Comparison of ENCODE assay signal across 15 cellular contexts in the genomic region with DNA sequence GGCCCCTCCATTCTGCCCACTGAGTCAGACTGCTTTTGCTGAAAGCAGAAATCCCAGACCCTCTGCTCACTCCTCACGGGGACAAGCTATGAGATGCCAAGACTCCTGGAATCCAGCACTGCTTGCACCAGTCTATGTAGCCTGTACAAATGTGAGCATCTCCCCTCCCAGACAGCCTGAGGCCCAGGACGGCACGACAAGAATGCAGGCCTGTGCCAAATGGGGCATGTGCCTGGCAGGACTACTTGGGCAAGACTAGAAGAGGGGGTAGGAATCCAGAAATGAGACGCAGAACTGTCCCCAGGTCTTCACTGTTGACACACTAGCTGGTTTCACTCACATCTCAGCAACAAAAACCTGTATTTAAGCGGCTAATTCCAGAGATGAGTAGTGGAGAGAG. TPM values are rescaled to one million over a fixed set of nuclear protein-coding genes. Genes with fewer than 3 reads are reported as not detected.
DNase-seq lines count a peak whose midpoint lies in the region; ATAC-seq and TF ChIP-seq lines count a peak whose summit lies in the region.
"Had no signal": no experiment of that assay in that cellular context is flagged by ENCODE, and none has a peak within 500 bp of the region (broad histone marks: within the 10 kb centered on the region; RNA-seq: fewer than 3 reads in every experiment).

No MANE protein-coding gene starts in this region.

- H3K27ac Mint-ChIP-seq in mesothelial cell of epicardium = peak overlapping the region; percentile 28
- H3K27ac Mint-ChIP-seq: activated CD4-positive, alpha-beta memory T cell treated with anti-CD3 and anti-CD28 coated beads for 36 hours; CD4-positive, CD25-positive, alpha-beta regulatory T cell; stimulated activated effector memory CD8-positive, alpha-beta T cell treated with anti-CD3 and anti-CD28 coated beads, Interleukin-12 subunit alpha, Interleukin-12 subunit beta, amount 100 ng/mL, for 72 hours had no signal

- no peak overlapping the region for H3K4me3 Mint-ChIP-seq in mesothelial cell of epicardium
- H3K4me3 Mint-ChIP-seq: activated CD4-positive, alpha-beta memory T cell treated with anti-CD3 and anti-CD28 coated beads for 36 hours; stimulated activated effector memory CD8-positive, alpha-beta T cell treated with anti-CD3 and anti-CD28 coated beads, Interleukin-12 subunit alpha, Interleukin-12 subunit beta, amount 100 ng/mL, for 72 hours had no signal

- in situ Hi-C loops in transverse colon (cut with MboI; ENCODE audit: low pct_ligation_motif_present in 1 of 4, low pct_unique_long_range_greater_than_20kb in 1 of 4, low sequenced_read_pairs in 3 of 4) = no loop called here

- TF ChIP-seq CTCF in PC-9 (conservative IDR thresholded peaks at IDR 0.05) = no peak
- TF ChIP-seq CTCF in esophagus muscularis mucosa (IDR thresholded peaks at IDR 0.05) = no peak
- no peak for TF ChIP-seq CTCF in mesothelial cell of epicardium (IDR thresholded peaks at IDR 0.05; ENCODE audit: unreplicated experiment)
- TF ChIP-seq CTCF in transverse colon (IDR thresholded peaks at IDR 0.05) = no peak
- TF ChIP-seq CTCF in testis (IDR thresholded peaks at IDR 0.05) = no peak

- WGBS in esophagus muscularis mucosa = 46% methylated on average over 3 of the region's 5 CpGs
- WGBS in transverse colon (ENCODE audit: low coverage in 1 of 2), 2 donors = 80% methylated on average over 5 of the region's 5 CpGs; no CpG with 5 or more reads in 1 of the 2 donors
- 82 to 83% methylated on average over 2 to 5 of the region's 5 CpGs for WGBS in testis, 2 donors

- peaks cover 2% of the 10 kb centered on the region for H3K27me3 Mint-ChIP-seq in mesothelial cell of epicardium (ENCODE audit: low read depth)
- H3K27me3 Mint-ChIP-seq: activated CD4-positive, alpha-beta memory T cell treated with anti-CD3 and anti-CD28 coated beads for 36 hours; CD4-positive, CD25-positive, alpha-beta regulatory T cell had no signal

- peaks cover 26% of the 10 kb centered on the region; the same call in 1 of the 2 replicates for H3F3A ChIP-seq in PC-9 (ENCODE audit: insufficient read depth, low read depth)

- CTCF ChIA-PET in PC-9 (lab: Charles Lee) = no interaction called here

- POLR2A ChIA-PET in PC-9 (lab: Charles Lee; ENCODE audit: unreplicated experiment) = interaction anchor here (0.7 kb wide), 1 partner anchor 20 kb away, joined by 3 read pairs; no protein-coding TSS in a partner anchor

- H3K36me3 ChIP-seq in PC-9 (ENCODE audit: low read depth) = no peaks in the 10 kb centered on the region
- peaks cover 15 to 60% (median 40%) of the 10 kb centered on the region in 4 donors for H3K36me3 ChIP-seq in esophagus muscularis mucosa
- peaks cover 0 to 15% (median 0%) of the 10 kb centered on the region in 4 donors for H3K36me3 ChIP-seq in transverse colon
- no peaks in the 10 kb centered on the region for H3K36me3 ChIP-seq in testis (ENCODE audit: low read depth, missing control alignments)

- H3K4me3 ChIP-seq in PC-9 = no peak overlapping the region
- H3K4me3 ChIP-seq in esophagus muscularis mucosa = peak overlapping the region in 3 of 4 donors; percentile 4 to 37 (median 28)
- H3K4me3 ChIP-seq in transverse colon = no peak overlapping the region
- no peak overlapping the region for H3K4me3 ChIP-seq in testis

- no peaks in the 10 kb centered on the region for H3K36me3 Mint-ChIP-seq in mesothelial cell of epicardium
- H3K36me3 Mint-ChIP-seq: activated CD4-positive, alpha-beta memory T cell treated with anti-CD3 and anti-CD28 coated beads for 36 hours had no signal

- H3K9me3 ChIP-seq in PC-9 (ENCODE audit: insufficient read depth, low read depth) = no peaks in the 10 kb centered on the region
- no peaks in the 10 kb centered on the region for H3K9me3 ChIP-seq in esophagus muscularis mucosa
- H3K9me3 ChIP-seq in transverse colon = no peaks in the 10 kb centered on the region
- H3K9me3 ChIP-seq in testis = no peaks in the 10 kb centered on the region

- peak; percentile 68 for TF ChIP-seq EP300 in esophagus muscularis mucosa (IDR thresholded peaks at IDR 0.05)
- TF ChIP-seq EP300 in transverse colon (IDR thresholded peaks at IDR 0.05; ENCODE audit: low read depth) = no peak

- DNase-seq in PC-9 = peak; percentile 17 to 37
- no peak for DNase-seq in esophagus muscularis mucosa (ENCODE audit: extremely low spot score)
- no peak for DNase-seq in mesothelial cell of epicardium (ENCODE audit: low spot score in 2 of 2, unreplicated experiment in 2 of 2)
- DNase-seq in transverse colon = no peak
- DNase-seq in NCI-H2081 treated with DMSO at 0.1 percent for 48 hours (lab: John Stamatoyannopoulos, UW) = no peak
- DNase-seq in testis = no peak
- no peak for DNase-seq in stimulated activated CD4-positive, alpha-beta T cell treated with anti-CD3 and anti-CD28 coated beads, Interleukin-4, amount 100 ng/mL, for 24 hours
- DNase-seq: activated CD4-positive, alpha-beta memory T cell treated with anti-CD3 and anti-CD28 coated beads for 36 hours; activated naive CD4-positive, alpha-beta T cell treated with Interleukin-2 at 50 U/mL for 16 hours; CD4-positive, CD25-positive, alpha-beta regulatory T cell; KBM-7; stimulated activated CD4-positive, alpha-beta T cell treated with anti-CD3 and anti-CD28 coated beads, Interleukin-1b, Interleukin-23, amount 100 ng/mL, for 48 hours; T-helper 2 cell had no signal

- H3K4me1 Mint-ChIP-seq in mesothelial cell of epicardium = peaks cover 19% of the 10 kb centered on the region

- H3K9me2 ChIP-seq in PC-9 (ENCODE audit: insufficient read depth) = no peaks in the 10 kb centered on the region

- H2AFZ ChIP-seq in PC-9 = no peak overlapping the region

- H3K4me1 ChIP-seq in PC-9 (replicated peaks; ENCODE audit: insufficient read depth) = peaks cover 8% of the 10 kb centered on the region; the same call in 1 of the 2 replicates
- H3K4me1 ChIP-seq in esophagus muscularis mucosa = peaks cover 61 to 74% (median 67%) of the 10 kb centered on the region in 4 donors
- peaks cover 29 to 40% (median 32%) of the 10 kb centered on the region in 4 donors for H3K4me1 ChIP-seq in transverse colon
- peaks cover 15% of the 10 kb centered on the region for H3K4me1 ChIP-seq in testis

- intact Hi-C loops in PC-9 (cut with micrococcal nuclease; ENCODE audit: unreplicated experiment) = no loop called here
- intact Hi-C loops in esophagus muscularis mucosa (cut with DNase I) = no loop called here
- intact Hi-C loops in transverse colon (cut with DNase I; ENCODE audit: low total_unique reads) = no loop called here
- intact Hi-C loops in testis (cut with DNase I; ENCODE audit: low total_unique reads) = no loop called here

- H3K27ac ChIP-seq in PC-9 (no peak overlapping the region), esophagus muscularis mucosa (replicated peaks in 1 of 4) (peak overlapping the region; percentile 96 to 99 (median 97)), transverse colon (peak overlapping the region; percentile 28 to 99 (median 97)), testis (no peak overlapping the region)

- no peak overlapping the region for H3K4me2 ChIP-seq in PC-9

- H3K27me3 ChIP-seq in PC-9 (ENCODE audit: insufficient read depth, low read depth) (no peaks in the 10 kb centered on the region), esophagus muscularis mucosa (no peaks in the 10 kb centered on the region), transverse colon (no peaks in the 10 kb centered on the region), testis (no peaks in the 10 kb centered on the region)

- peaks cover 6% of the 10 kb centered on the region; the same call in 1 of the 2 replicates for H3K79me2 ChIP-seq in PC-9 (ENCODE audit: low read depth)

- no TSS peak for BruUV-seq in PC-9 (replicated peaks; lab: Mats Ljungman, UMichigan)

- TF ChIP-seq POLR2A in esophagus muscularis mucosa (IDR thresholded peaks at IDR 0.05; ENCODE audit: low read depth) (no peak), transverse colon (IDR thresholded peaks at IDR 0.05) (no peak), testis (IDR thresholded peaks at IDR 0.05) (no peak)

- no peaks in the 10 kb centered on the region for H3K9me3 Mint-ChIP-seq in mesothelial cell of epicardium
- H3K9me3 Mint-ChIP-seq: activated CD4-positive, alpha-beta memory T cell treated with anti-CD3 and anti-CD28 coated beads for 36 hours; CD4-positive, CD25-positive, alpha-beta regulatory T cell; stimulated activated effector memory CD8-positive, alpha-beta T cell treated with anti-CD3 and anti-CD28 coated beads, Interleukin-12 subunit alpha, Interleukin-12 subunit beta, amount 100 ng/mL, for 72 hours had no signal

- H4K20me1 ChIP-seq in PC-9 (ENCODE audit: insufficient read depth) = no peaks in the 10 kb centered on the region

- no peak for ATAC-seq in HG03432 (IDR thresholded peaks at IDR 0.05; ENCODE audit: unreplicated experiment)
- ATAC-seq: stimulated activated effector memory CD8-positive, alpha-beta T cell treated with anti-CD3 and anti-CD28 coated beads, Interleukin-12 subunit alpha, Interleukin-12 subunit beta, amount 100 ng/mL, for 72 hours had no signal

RNA-seq across cellular contexts. Expression of a gene that starts 2.8 kb away (rescaled TPM):
- total RNA-seq in PC-9 (2021) = 237 and 261 TPM in 2 replicates
- 100 to 1,000 TPM; 248 to 444 (median 347) TPM for total RNA-seq in esophagus muscularis mucosa
- total RNA-seq in mesothelial cell of epicardium = 144 to 149 TPM (median 147 TPM) in 3 replicates
- 100 to 1,000 TPM; 163 to 456 (median 219) TPM for total RNA-seq in transverse colon
- total RNA-seq in testis = 10 to 100 TPM; 45.0 to 68.3 TPM
- 49.2 TPM for polyA plus RNA-seq in testis (ENCODE audit: insufficient read depth, low read depth, low replicate concordance)

RNA-seq across cellular contexts. Expression of a gene that starts 21.1 kb away (rescaled TPM):
- 41.9 and 42.9 TPM in 2 replicates for total RNA-seq in PC-9 (2021)
- 10 to 100 TPM; 62.0 to 89.3 (median 76.1) TPM for total RNA-seq in esophagus muscularis mucosa
- total RNA-seq in mesothelial cell of epicardium = 22.4 to 23.5 TPM (median 22.5 TPM) in 3 replicates
- total RNA-seq in transverse colon = 100 to 1,000 TPM in 1 of 4 donors, 10 to 100 TPM in 3; 10.9 to 114 (median 81.9) TPM
- 10 to 100 TPM; 83.4 to 87.8 TPM for total RNA-seq in testis
- 81.2 TPM for polyA plus RNA-seq in testis (ENCODE audit: insufficient read depth, low read depth, low replicate concordance)

RNA-seq across cellular contexts. Expression of a gene that starts 39.2 kb away (rescaled TPM):
- total RNA-seq in PC-9 (2021) (57.1 and 57.9 TPM in 2 replicates), esophagus muscularis mucosa (100 to 1,000 TPM in 1 of 4 donors, 10 to 100 TPM in 3; 59.8 to 102 (median 75.7) TPM), mesothelial cell of epicardium (38.2 to 41.9 TPM (median 41.3 TPM) in 3 replicates), transverse colon (10 to 100 TPM; 33.4 to 95.3 (median 63.4) TPM), testis (10 to 100 TPM; 68.4 to 79.1 TPM)
- polyA plus RNA-seq in testis (ENCODE audit: insufficient read depth, low read depth, low replicate concordance) = 45.7 TPM

Comparison
In these comparisons a context has a peak if more than half of its experiments do, and no peak if none do; other contexts are left out.
1. DNase-seq: peak in PC-9 (2 of 2); none in esophagus muscularis mucosa (single experiment), mesothelial cell of epicardium (0 of 2), transverse colon (single experiment), NCI-H2081 treated with DMSO at 0.1 percent for 48 hours (single experiment), testis (single experiment) and stimulated activated CD4-positive, alpha-beta T cell treated with anti-CD3 and anti-CD28 coated beads, Interleukin-4, amount 100 ng/mL, for 24 hours (single experiment).
2. H3K27ac ChIP-seq: peak in esophagus muscularis mucosa (4 of 4) and transverse colon (4 of 4); none in PC-9 (single experiment) and testis (0 of 2).
3. H3K4me3 ChIP-seq: peak in esophagus muscularis mucosa (3 of 4); none in PC-9 (single experiment), transverse colon (0 of 4) and testis (0 of 2).